In the genomic region with DNA sequence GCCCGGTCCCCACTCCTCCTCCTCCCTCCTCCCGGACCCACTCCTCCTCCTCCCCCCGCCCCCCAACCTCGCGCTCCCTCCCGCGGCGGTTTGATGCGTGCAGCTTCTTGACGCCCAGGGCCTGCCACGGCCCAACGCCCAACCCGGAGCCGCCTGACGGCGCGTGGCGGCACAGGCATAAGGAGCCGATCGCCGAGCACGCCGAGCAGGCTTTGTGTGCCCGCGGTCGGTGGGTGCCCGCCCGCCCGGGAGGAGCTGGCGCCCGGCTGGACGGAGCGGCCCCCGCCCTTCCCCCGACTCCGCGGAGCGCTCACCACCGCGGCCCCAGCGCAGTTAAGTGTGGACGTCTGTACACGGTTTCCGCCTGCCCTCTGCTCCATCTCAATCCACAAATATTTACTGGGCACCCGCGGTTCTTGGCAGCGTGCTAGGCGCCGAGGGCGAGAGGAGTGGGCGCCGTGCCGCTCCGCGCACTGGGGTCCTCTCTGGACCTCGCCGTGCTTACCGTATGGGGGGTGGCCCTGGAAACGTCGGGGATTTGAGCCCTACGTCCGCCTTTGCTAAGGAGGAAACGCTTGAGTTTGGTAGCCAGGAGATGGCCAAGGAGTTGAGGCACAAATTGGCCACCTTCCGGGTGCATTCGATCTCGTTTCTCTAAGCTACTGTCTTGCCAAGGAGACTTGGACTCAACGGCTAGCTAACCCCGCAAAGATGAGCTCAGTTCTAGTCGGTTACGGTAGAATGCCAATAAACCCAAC, we compare ENCODE assay signal across 8 cellular contexts. TPM values are rescaled to one million over a fixed set of nuclear protein-coding genes. Genes with fewer than 3 reads are reported as not detected.
A peak's percentile ranks its signal among the peaks of the same experiment; 100 is the strongest.
DNase-seq lines count a peak whose midpoint lies in the region; ATAC-seq, FAIRE-seq and TF ChIP-seq lines count a peak whose summit lies in the region.

No MANE protein-coding gene starts in this region.

- POLR2A ChIA-PET in A549 (lab: Yijun Ruan, JAX), result interaction anchor here (0.6 to 2.8 kb wide), 5 partner anchors 9 to 23 kb away, joined by 5 to 50 read pairs (median 22); a partner anchor contains a TSS

- DNase-seq in A549 (ENCODE audit: low read depth in 1 of 2, low spot score in 1 of 2) (peak; percentile 83 to 96), NCI-H2196 treated with DMSO at 0.1 percent for 48 hours (lab: John Stamatoyannopoulos, UW; ENCODE audit: unreplicated experiment) (peak; percentile 85), mammary epithelial cell (peak; percentile 94), iPS-NIHi11 (ENCODE audit: low spot score) (peak; percentile 95)

- no TSS peak for BruUV-seq in mammary epithelial cell (replicated peaks; lab: Mats Ljungman, UMichigan)

- TF ChIP-seq CTCF in A549 (IDR thresholded peaks at IDR 0.05) (no peak), WI38 (IDR thresholded peaks at IDR 0.05; ENCODE audit: low read depth, low read length) (no peak), mammary epithelial cell (conservative IDR thresholded peaks at IDR 0.05 in 1 of 2, IDR thresholded peaks at IDR 0.05 in 1 of 2; ENCODE audit: extremely low read depth in 1 of 2, insufficient read depth in 1 of 2, low read depth in 1 of 2, low read length in 2 of 2) (peak in 1 of 2 donors; percentile 1)

- intact Hi-C loops in mammary epithelial cell (cut with micrococcal nuclease), result loop anchor here (1.0 kb wide), 1 partner anchor 15 kb away; a partner anchor contains a TSS

- peak; percentile 59 to 67 for ATAC-seq in A549
- ATAC-seq in GM18867 (IDR thresholded peaks at IDR 0.05; ENCODE audit: unreplicated experiment), result peak; percentile 74
- ATAC-seq in HG03139 (IDR thresholded peaks at IDR 0.05; ENCODE audit: unreplicated experiment), result peak; percentile 57

- H3K4me1 ChIP-seq in A549 (peaks cover 31% of the 10 kb centered on the region), mammary epithelial cell (ENCODE audit: insufficient read depth, low read length) (peaks cover 34% of the 10 kb centered on the region)

- peak overlapping the region; percentile 79 for H3K9ac ChIP-seq in mammary epithelial cell (ENCODE audit: insufficient read depth, low read length)

- H3K4me3 ChIP-seq in A549 (peak overlapping the region; percentile 92), WI38 (ENCODE audit: low read depth, low read length) (peak overlapping the region; percentile 88), mammary epithelial cell (replicated peaks in 1 of 3; ENCODE audit: insufficient read depth in 1 of 3, low read depth in 2 of 3, low read length in 3 of 3) (peak overlapping the region; percentile 68 to 76 (median 72)), skin epidermis (peak overlapping the region; percentile 56 to 99 (median 92))

- H4K20me1 ChIP-seq in mammary epithelial cell (ENCODE audit: insufficient read depth, low read length), result no peaks in the 10 kb centered on the region

- dilution Hi-C loops in mammary epithelial cell (cut with HindIII; ENCODE audit: low sequenced_read_pairs), result no loop called here

- in situ Hi-C loops in mammary epithelial cell (cut with MboI; ENCODE audit: low sequenced_read_pairs in 2 of 2), result no loop called here

- no peak for FAIRE-seq in A549 (lab: Jason Lieb, UNC)

- no peaks in the 10 kb centered on the region for H3K9me3 ChIP-seq in A549
- no peaks in the 10 kb centered on the region for H3K9me3 ChIP-seq in mammary epithelial cell (replicated peaks; ENCODE audit: insufficient read depth, low read length)

- peaks cover 62% of the 10 kb centered on the region for H3K79me2 ChIP-seq in mammary epithelial cell (ENCODE audit: insufficient read depth, low read length)

- WGBS in A549 (ENCODE audit: missing lambda C conversion rate), result 2% methylated on average over 25 of the region's 70 CpGs
- 4% methylated on average over 23 of the region's 70 CpGs for WGBS in mammary epithelial cell (ENCODE audit: low coverage, missing lambda C conversion rate)

- H2AFZ ChIP-seq in mammary epithelial cell (ENCODE audit: low read depth, low read length), result peak overlapping the region; percentile 81

- peak overlapping the region; percentile 99 to 100 for H3K27ac ChIP-seq in A549
- peak overlapping the region; percentile 100 for H3K27ac ChIP-seq in mammary epithelial cell (ENCODE audit: insufficient read depth, low read depth, low read length)
- peak overlapping the region; percentile 78 to 100 (median 99) for H3K27ac ChIP-seq in skin epidermis

- H3K36me3 ChIP-seq in mammary epithelial cell (ENCODE audit: insufficient read depth, low read length), result no peaks in the 10 kb centered on the region

- TF ChIP-seq RAD21 in A549 (conservative IDR thresholded peaks at IDR 0.05 in 1 of 2, IDR thresholded peaks at IDR 0.05 in 1 of 2), result 0 out of 5 replicates have a peak, but pooled peaks have one; percentile 7 to 27

- CTCF ChIA-PET in A549 (lab: Yijun Ruan, JAX) (interaction anchor here (0.8 to 5.4 kb wide), 22 partner anchors 9 to 176 kb away, joined by 3 to 36 read pairs (median 3); a partner anchor contains a TSS), mammary epithelial cell (lab: Charles Lee; ENCODE audit: low non-redundant PET) (interaction anchor here (0.6 to 0.7 kb wide), 3 partner anchors 32 to 1432 kb away, joined by 3 to 4 read pairs (median 4); no protein-coding TSS in a partner anchor)

- H3K27me3 ChIP-seq in mammary epithelial cell (ENCODE audit: insufficient read depth, low read length), result no peaks in the 10 kb centered on the region

- H3K4me2 ChIP-seq in A549 (peak overlapping the region; percentile 87), mammary epithelial cell (ENCODE audit: insufficient read depth, low read depth, low read length) (peak overlapping the region; percentile 87)

- TF ChIP-seq POLR2A in A549 (IDR thresholded peaks at IDR 0.05; ENCODE audit: low read length), result peak; percentile 51; the same call in 1 of the 2 replicates

- TF ChIP-seq EP300 in A549 (IDR thresholded peaks at IDR 0.05), result no peak

TF ChIP-seq in A549, 52 proteins besides CTCF, POLR2A, EP300 and RAD21 (continues in another document):
- TF ChIP-seq HOXB5 (CRISPR knock-in tag; IDR thresholded peaks at IDR 0.05), result no peak
- TF ChIP-seq ZNF302 (CRISPR knock-in tag; IDR thresholded peaks at IDR 0.05), result no peak
- no peak for TF ChIP-seq ZFP36 (IDR thresholded peaks at IDR 0.05; ENCODE audit: borderline replicate concordance, partially characterized antibody)
- TF ChIP-seq, protein P1, sequence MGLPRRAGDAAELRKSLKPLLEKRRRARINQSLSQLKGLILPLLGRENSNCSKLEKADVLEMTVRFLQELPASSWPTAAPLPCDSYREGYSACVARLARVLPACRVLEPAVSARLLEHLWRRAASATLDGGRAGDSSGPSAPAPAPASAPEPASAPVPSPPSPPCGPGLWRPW (IDR thresholded peaks at IDR 0.05), result no peak
- no peak for TF ChIP-seq CBX2 (IDR thresholded peaks at IDR 0.05; ENCODE audit: borderline replicate concordance, low read depth)
- no peak for TF ChIP-seq FOSL2 (IDR thresholded peaks at IDR 0.05)
- no peak for TF ChIP-seq FOSL2 (CRISPR knock-in tag; IDR thresholded peaks at IDR 0.05)
- peak in 1 of 2 experiments; percentile 87; a peak in 3 of 5 replicates for TF ChIP-seq JUN (IDR thresholded peaks at IDR 0.05)
- TF ChIP-seq PHF8 (IDR thresholded peaks at IDR 0.05; ENCODE audit: borderline replicate concordance, low read depth), result peak; percentile 68
- TF ChIP-seq RARB (CRISPR knock-in tag; IDR thresholded peaks at IDR 0.05), result no peak
- TF ChIP-seq MYC (IDR thresholded peaks at IDR 0.05; ENCODE audit: borderline replicate concordance, low read length), result peak; percentile 93

RNA-seq across cellular contexts. Expression of a gene that starts 0.4 kb away (rescaled TPM):
- 271 and 299 TPM in 2 replicates for polyA plus RNA-seq in A549 (2011; rRNA removed)
- polyA plus RNA-seq in A549 (2012; cell fraction: cytosol; rRNA removed), result 178 and 186 TPM in 2 replicates
- polyA plus RNA-seq in A549 (2012; cell fraction: nucleus; rRNA removed), result 105 and 131 TPM in 2 replicates
- 404 to 428 TPM (median 419 TPM) in 3 replicates for polyA plus RNA-seq in A549 (2017; fragmentation: RNase III; extraction: RNeasy Plus Mini Kit Qiagen cat#74134 plus additional on column Dnase treatment)
- polyA minus RNA-seq in A549 (2011; rRNA and poly(A)+ RNA removed), result 169 and 184 TPM in 2 replicates
- total RNA-seq in mammary epithelial cell, result 100 to 1,000 TPM; 122 to 332 TPM
- 159 TPM for polyA plus RNA-seq in mammary epithelial cell
- 309 TPM for polyA minus RNA-seq in mammary epithelial cell

RNA-seq across cellular contexts. Expression of a gene that starts 11.0 kb away (rescaled TPM):
- polyA plus RNA-seq in A549 (2011; rRNA removed), result 170 and 246 TPM in 2 replicates
- polyA plus RNA-seq in A549 (2012; cell fraction: cytosol; rRNA removed), result 174 and 183 TPM in 2 replicates
- polyA plus RNA-seq in A549 (2012; cell fraction: nucleus; rRNA removed), result 74.5 and 122 TPM in 2 replicates
- 195 to 207 TPM (median 198 TPM) in 3 replicates for polyA plus RNA-seq in A549 (2017; fragmentation: RNase III; extraction: RNeasy Plus Mini Kit Qiagen cat#74134 plus additional on column Dnase treatment)
- 53.9 and 86.1 TPM in 2 replicates for polyA minus RNA-seq in A549 (2011; rRNA and poly(A)+ RNA removed)
- 10 to 100 TPM; 25.0 to 86.1 TPM for total RNA-seq in mammary epithelial cell
- 121 TPM for polyA plus RNA-seq in mammary epithelial cell
- 34.3 TPM for polyA minus RNA-seq in mammary epithelial cell

RNA-seq across cellular contexts. Expression of a gene that starts 15.4 kb away (rescaled TPM):
- polyA plus RNA-seq in A549 (2011; rRNA removed) (52.0 and 65.3 TPM in 2 replicates), A549 (2017; fragmentation: RNase III; extraction: RNeasy Plus Mini Kit Qiagen cat#74134 plus additional on column Dnase treatment) (42.8 to 45.5 TPM (median 44.5 TPM) in 3 replicates), mammary epithelial cell (102 TPM)
- 54.9 and 62.9 TPM in 2 replicates for polyA plus RNA-seq in A549 (2012; cell fraction: cytosol; rRNA removed)
- 39.8 and 50.8 TPM in 2 replicates for polyA plus RNA-seq in A549 (2012; cell fraction: nucleus; rRNA removed)
- 98.3 and 148 TPM in 2 replicates for polyA minus RNA-seq in A549 (2011; rRNA and poly(A)+ RNA removed)
- 10 to 100 TPM; 22.2 to 69.7 TPM for total RNA-seq in mammary epithelial cell
- 169 TPM for polyA minus RNA-seq in mammary epithelial cell

RNA-seq across cellular contexts. Expression of a gene that starts 23.3 kb away (rescaled TPM):
- polyA plus RNA-seq in A549 (2011; rRNA removed) (42.5 and 55.7 TPM in 2 replicates), A549 (2017; fragmentation: RNase III; extraction: RNeasy Plus Mini Kit Qiagen cat#74134 plus additional on column Dnase treatment) (27.6 to 31.4 TPM (median 29.6 TPM) in 3 replicates), mammary epithelial cell (62.3 TPM)
- 29.2 and 35.7 TPM in 2 replicates for polyA plus RNA-seq in A549 (2012; cell fraction: cytosol; rRNA removed)
- polyA plus RNA-seq in A549 (2012; cell fraction: nucleus; rRNA removed), result 12.5 and 17.9 TPM in 2 replicates
- polyA minus RNA-seq in A549 (2011; rRNA and poly(A)+ RNA removed), result 44.0 and 56.0 TPM in 2 replicates
- total RNA-seq in mammary epithelial cell, result 10 to 100 TPM; 27.0 to 42.7 TPM
- polyA minus RNA-seq in mammary epithelial cell, result 33.3 TPM

RNA-seq across cellular contexts. Expression of a gene that starts 23.6 kb away (rescaled TPM):
- polyA plus RNA-seq in A549 (2011; rRNA removed), result 18.5 and 22.1 TPM in 2 replicates
- 19.4 and 21.3 TPM in 2 replicates for polyA plus RNA-seq in A549 (2012; cell fraction: cytosol; rRNA removed)
- 34.1 and 34.8 TPM in 2 replicates for polyA plus RNA-seq in A549 (2012; cell fraction: nucleus; rRNA removed)
- polyA plus RNA-seq in A549 (2017; fragmentation: RNase III; extraction: RNeasy Plus Mini Kit Qiagen cat#74134 plus additional on column Dnase treatment), result 15.7 to 21.7 TPM (median 16.7 TPM) in 3 replicates
- polyA minus RNA-seq in A549 (2011; rRNA and poly(A)+ RNA removed), result 19.6 and 21.6 TPM in 2 replicates
- total RNA-seq in mammary epithelial cell, result 10 to 100 TPM in 1 of 2 donors, 1 to 10 TPM in 1; 9.3 to 24.3 TPM
- 10.5 TPM for polyA plus RNA-seq in mammary epithelial cell
- polyA minus RNA-seq in mammary epithelial cell, result 19.3 TPM

Comparison
In these comparisons a context has a peak if more than half of its experiments do, and no peak if none do; other contexts are left out.
1. Peak in every context shown above with its lines: DNase-seq, ATAC-seq, H3K4me3 ChIP-seq and H3K27ac ChIP-seq.